ENCODE assay signal across 12 cellular contexts in genomic region chr6:170031096-170031471, GRCh38.
DNase-seq lines count a peak whose midpoint lies in the region; TF ChIP-seq lines count a peak whose summit lies in the region.
"Had no signal": no experiment of that assay in that cellular context is flagged by ENCODE, and none has a peak within 500 bp of the region (broad histone marks: within the 10 kb centered on the region; RNA-seq: fewer than 3 reads in every experiment).

No MANE protein-coding gene starts in this region.

- H2AFZ ChIP-seq in fibroblast of lung (ENCODE audit: low read length), result no peak overlapping the region

- H3K4me3 ChIP-seq in fibroblast of lung (replicated peaks in 1 of 4; ENCODE audit: control extremely low read depth in 1 of 4, insufficient read depth in 1 of 4, low read depth in 3 of 4, low read length in 4 of 4) (no peak overlapping the region), stomach (no peak overlapping the region), thyroid gland (replicated peaks in 1 of 3) (no peak overlapping the region)
- H3K4me3 ChIP-seq: A549 had no signal

- TF ChIP-seq CTCF in fibroblast of lung (conservative IDR thresholded peaks at IDR 0.05 in 1 of 2, IDR thresholded peaks at IDR 0.05 in 1 of 2; ENCODE audit: low read depth in 1 of 2, low read length in 2 of 2) (no peak), stomach (IDR thresholded peaks at IDR 0.05) (no peak), thyroid gland (IDR thresholded peaks at IDR 0.05) (no peak)

- WGBS in stomach, 5 donors, result 23 to 45% (median 28%) methylated on average over 12 to 13 of the region's 13 CpGs
- 81 to 100% methylated on average over 1 to 12 of the region's 13 CpGs for WGBS in thyroid gland, 2 donors

- H3K9ac ChIP-seq in fibroblast of lung (ENCODE audit: insufficient read depth, low read length), result no peak overlapping the region

- TF ChIP-seq EP300 in stomach (IDR thresholded peaks at IDR 0.05), result peak; percentile 5

- peak overlapping the region; percentile 23 for H3K4me2 ChIP-seq in fibroblast of lung (ENCODE audit: extremely low read depth, insufficient read depth, low read length)
- H3K4me2 ChIP-seq: A549 had no signal

- intact Hi-C loops in stomach (cut with DNase I; ENCODE audit: low total_unique reads), result no loop called here
- intact Hi-C loops in thyroid gland (cut with DNase I), result no loop called here

- H3K4me1 ChIP-seq in fibroblast of lung (ENCODE audit: control insufficient read depth, extremely low read depth, insufficient read depth, low read length) (no peaks in the 10 kb centered on the region), stomach (peaks cover 19 to 49% (median 31%) of the 10 kb centered on the region in 4 donors), thyroid gland (peaks cover under 1 to 9% of the 10 kb centered on the region in 2 donors)
- H3K4me1 ChIP-seq: A549 had no signal

- H3K36me3 ChIP-seq in fibroblast of lung (ENCODE audit: control insufficient read depth, insufficient read depth, low read length) (no peaks in the 10 kb centered on the region), stomach (no peaks in the 10 kb centered on the region), thyroid gland (no peaks in the 10 kb centered on the region)

- H3K27ac ChIP-seq in fibroblast of lung (ENCODE audit: insufficient read depth, low read length) (peak overlapping the region; percentile 39), stomach (peak overlapping the region in 4 of 5 donors; percentile 8 to 63 (median 26)), thyroid gland (no peak overlapping the region)
- H3K27ac ChIP-seq: A549 had no signal

- DNase-seq in NCI-H510A treated with DMSO at 0.1 percent for 48 hours (lab: John Stamatoyannopoulos, UW) (peak; percentile 16), NCI-H510A (lab: John Stamatoyannopoulos, UW) (no peak), NCI-H2196 treated with DMSO at 0.1 percent for 48 hours (lab: John Stamatoyannopoulos, UW; ENCODE audit: unreplicated experiment) (peak; percentile 34), fibroblast of lung (ENCODE audit: low read depth in 2 of 2) (peak in 1 of 2 donors; percentile 39), stomach (peak; percentile 85), dermis blood vessel endothelial cell (no peak), thyroid gland (no peak)
- no peak for DNase-seq in stimulated activated CD8-positive, alpha-beta memory T cell treated with anti-CD3 and anti-CD28 coated beads, Interleukin-4, amount 100 ng/mL, for 48 hours
- DNase-seq: activated T-cell treated with anti-CD3 and anti-CD28 coated beads, Interleukin-2, amount 50 U/mL, for 24 hours; caudate nucleus; stimulated activated naive B cell treated with anti-CD40 and anti-IgM and Interleukin-4, amounts not matched to agents 10 μg/mL and 1 μg/mL and 100 μg/mL, for 72 hours had no signal

- TF ChIP-seq POLR2A in stomach (IDR thresholded peaks at IDR 0.05) (no peak), thyroid gland (IDR thresholded peaks at IDR 0.05) (no peak)

- no peaks in the 10 kb centered on the region for H4K20me1 ChIP-seq in fibroblast of lung (ENCODE audit: control insufficient read depth, extremely low read depth, insufficient read depth, low read length)

- H3K9me3 ChIP-seq in fibroblast of lung (ENCODE audit: control insufficient read depth, insufficient read depth, low read depth, low read length), result no peaks in the 10 kb centered on the region
- H3K9me3 ChIP-seq in stomach, result peaks cover 3 to 5% (median 4%) of the 10 kb centered on the region in 4 donors
- H3K9me3 ChIP-seq in thyroid gland, result no peaks in the 10 kb centered on the region
- H3K9me3 ChIP-seq: A549 had no signal

- no peaks in the 10 kb centered on the region for H3K79me2 ChIP-seq in fibroblast of lung (ENCODE audit: control insufficient read depth, insufficient read depth, low read length)

- no peaks in the 10 kb centered on the region for H3K27me3 ChIP-seq in fibroblast of lung (ENCODE audit: control insufficient read depth, insufficient read depth, low read length)
- H3K27me3 ChIP-seq in stomach, result no peaks in the 10 kb centered on the region
- no peaks in the 10 kb centered on the region for H3K27me3 ChIP-seq in thyroid gland

Comparison
In these comparisons a context has a peak if more than half of its experiments do, and no peak if none do; other contexts are left out.
1. DNase-seq: peak in NCI-H510A treated with DMSO at 0.1 percent for 48 hours (single experiment), NCI-H2196 treated with DMSO at 0.1 percent for 48 hours (single experiment) and stomach (single experiment); none in NCI-H510A (single experiment), dermis blood vessel endothelial cell (single experiment), stimulated activated CD8-positive, alpha-beta memory T cell treated with anti-CD3 and anti-CD28 coated beads, Interleukin-4, amount 100 ng/mL, for 48 hours (single experiment) and thyroid gland (0 of 2).
2. H3K27ac ChIP-seq: peak in fibroblast of lung (single experiment) and stomach (4 of 5); none in thyroid gland (0 of 3).